In genomic region chr10:43404675-43405221, GRCh38 we compare ENCODE assay signal across 10 cellular contexts. TPM values are rescaled to one million over a fixed set of nuclear protein-coding genes. Genes with fewer than 3 reads are reported as not detected.
DNase-seq lines count a peak whose midpoint lies in the region; ATAC-seq and TF ChIP-seq lines count a peak whose summit lies in the region.
"Had no signal": no experiment of that assay in that cellular context is flagged by ENCODE, and none has a peak within 500 bp of the region (broad histone marks: within the 10 kb centered on the region; RNA-seq: fewer than 3 reads in every experiment).

No MANE protein-coding gene starts in this region.

- H3K9me3 ChIP-seq in PC-3 (ENCODE audit: low read length): no peaks in the 10 kb centered on the region
- H3K9me3 ChIP-seq in esophagus squamous epithelium: no peaks in the 10 kb centered on the region
- no peaks in the 10 kb centered on the region for H3K9me3 ChIP-seq in stomach

- no peak overlapping the region for H2AFZ ChIP-seq in PC-3 (ENCODE audit: low read length)

- WGBS in esophagus squamous epithelium, 2 donors: 21 to 32% methylated on average over 7 of the region's 7 CpGs
- 36 to 55% (median 52%) methylated on average over 7 of the region's 7 CpGs for WGBS in stomach, 5 donors

- BruUV-seq in PC-3 (replicated peaks; lab: Mats Ljungman, UMichigan): no TSS peak

- H3K9me2 ChIP-seq in PC-3 (replicated peaks; ENCODE audit: low read length): no peaks in the 10 kb centered on the region

- H3K4me1 ChIP-seq in PC-3 (ENCODE audit: insufficient read depth, low read length) (peaks cover 51% of the 10 kb centered on the region), esophagus squamous epithelium (peaks cover 27 to 82% (median 54%) of the 10 kb centered on the region in 3 donors), stomach (peaks cover 54 to 75% (median 68%) of the 10 kb centered on the region in 4 donors)

- TF ChIP-seq POLR2A in esophagus squamous epithelium (IDR thresholded peaks at IDR 0.05) (no peak), stomach (IDR thresholded peaks at IDR 0.05) (no peak)

- DNase-seq in activated effector memory CD4-positive, alpha-beta T cell treated with anti-CD3 and anti-CD28 coated beads, Interleukin-2, amount 50 U/mL, for 16 hours: peak; percentile 65
- DNase-seq in activated effector memory CD4-positive, alpha-beta T cell treated with Interleukin-2 at 50 U/mL for 16 hours: no peak
- DNase-seq in PC-3: no peak
- no peak for DNase-seq in esophagus squamous epithelium (lab: John Stamatoyannopoulos, UW)
- no peak for DNase-seq in stomach
- DNase-seq: C1 segment of cervical spinal cord had no signal

- H3K79me2 ChIP-seq in PC-3 (ENCODE audit: low read length): peaks cover 97% of the 10 kb centered on the region

- H3K36me3 ChIP-seq in PC-3 (ENCODE audit: low read depth, low read length) (peaks cover 22% of the 10 kb centered on the region), esophagus squamous epithelium (peaks cover 0 to 21% (median 0%) of the 10 kb centered on the region in 3 donors), stomach (peaks cover under 1 to 4% (median 2%) of the 10 kb centered on the region in 4 donors)
- H3K36me3 ChIP-seq: cardiac muscle cell had no signal

- ATAC-seq in PC-3: no peak
- ATAC-seq in HG03097 (IDR thresholded peaks at IDR 0.05; ENCODE audit: low FRiP score, unreplicated experiment): no peak
- ATAC-seq in GM18498 (IDR thresholded peaks at IDR 0.05; ENCODE audit: unreplicated experiment): no peak
- no peak for ATAC-seq in GM21825 (IDR thresholded peaks at IDR 0.05; ENCODE audit: unreplicated experiment)

- intact Hi-C loops in PC-3 (cut with micrococcal nuclease) (no loop called here), esophagus squamous epithelium (cut with DNase I) (no loop called here), stomach (cut with DNase I; ENCODE audit: low total_unique reads) (no loop called here)

- H3K9ac ChIP-seq in PC-3 (ENCODE audit: low read length): peak overlapping the region; percentile 100; the same call in 1 of the 2 replicates

- TF ChIP-seq EP300 in stomach (IDR thresholded peaks at IDR 0.05): no peak

- CTCF ChIA-PET in PC-3 (lab: Charles Lee): no interaction called here

- H3K27me3 ChIP-seq in PC-3 (ENCODE audit: low read length) (no peaks in the 10 kb centered on the region), esophagus squamous epithelium (no peaks in the 10 kb centered on the region), stomach (no peaks in the 10 kb centered on the region)
- H3K27me3 ChIP-seq: cardiac muscle cell had no signal

- peak overlapping the region; percentile 99 for H3K4me2 ChIP-seq in PC-3 (ENCODE audit: low read length)

- POLR2A ChIA-PET in PC-3 (lab: Charles Lee; ENCODE audit: unreplicated experiment): no interaction called here

- H3F3A ChIP-seq in PC-3 (ENCODE audit: low read length, unreplicated experiment): peaks cover 3% of the 10 kb centered on the region

- peak overlapping the region; percentile 98 for H3K4me3 ChIP-seq in PC-3 (ENCODE audit: low read length)
- H3K4me3 ChIP-seq in esophagus squamous epithelium: peak overlapping the region in 2 of 4 donors; percentile 68 to 90
- H3K4me3 ChIP-seq in stomach: peak overlapping the region in 2 of 4 donors; percentile 19 to 91
- H3K4me3 ChIP-seq: cardiac muscle cell had no signal

- peak overlapping the region; percentile 5; the same call in 1 of the 2 replicates for H3K27ac ChIP-seq in PC-3 (ENCODE audit: low read length)
- peak overlapping the region in 3 of 4 donors; percentile 56 to 99 (median 97) for H3K27ac ChIP-seq in esophagus squamous epithelium
- H3K27ac ChIP-seq in stomach: peak overlapping the region in 4 of 5 donors; percentile 36 to 100 (median 76)
- H3K27ac ChIP-seq: cardiac muscle cell had no signal

- peaks cover 68% of the 10 kb centered on the region for H4K20me1 ChIP-seq in PC-3 (ENCODE audit: low read length)

- TF ChIP-seq CTCF in PC-3 (conservative IDR thresholded peaks at IDR 0.05; ENCODE audit: low read depth, low read length) (no peak), esophagus squamous epithelium (IDR thresholded peaks at IDR 0.05) (no peak), stomach (IDR thresholded peaks at IDR 0.05) (no peak)

RNA-seq across cellular contexts. Expression of gene HNRNPF, which starts 4.2 kb away (rescaled TPM):
- total RNA-seq in PC-3 (2014; rRNA removed): 417 and 421 TPM in 2 replicates
- total RNA-seq in esophagus squamous epithelium: 100 to 1,000 TPM; 154 to 229 (median 189) TPM
- total RNA-seq in stomach: 100 to 1,000 TPM in 2 of 5 donors, 10 to 100 TPM in 3; 36.2 to 169 (median 87.0) TPM
- polyA plus RNA-seq in stomach: 100 to 1,000 TPM in 1 of 3 donors, 10 to 100 TPM in 2; 74.7 to 131 (median 87.5) TPM

RNA-seq across cellular contexts. Expression of gene ZNF487, which starts 32.2 kb away (rescaled TPM):
- total RNA-seq in PC-3 (2014; rRNA removed): 7.0 and 9.4 TPM in 2 replicates
- 1 to 10 TPM; 1.7 to 4.6 (median 4.2) TPM for total RNA-seq in esophagus squamous epithelium
- total RNA-seq in stomach: 10 to 100 TPM in 1 of 5 donors, 1 to 10 TPM in 3, under 1 TPM in 1; 0.45 to 11.0 (median 4.8) TPM
- polyA plus RNA-seq in stomach: 1 to 10 TPM; 3.7 to 8.4 (median 4.3) TPM

RNA-seq across cellular contexts. Expression of gene FXYD4, which starts 33.3 kb away (rescaled TPM):
- total RNA-seq in PC-3 (2014; rRNA removed): not detected in 2 replicates
- total RNA-seq in esophagus squamous epithelium: not detected
- not detected for total RNA-seq in stomach
- 1 to 10 TPM; 2.8 to 7.3 (median 6.0) TPM for polyA plus RNA-seq in stomach
- total RNA-seq: cardiac muscle cell had no signal
- polyA plus RNA-seq: cardiac muscle cell had no signal

Comparison
In these comparisons a context has a peak if more than half of its experiments do, and no peak if none do; other contexts are left out.
1. H3K27ac ChIP-seq: peak in every context shown above with its lines; median percentile 97 in esophagus squamous epithelium; 76 in stomach; 5 in PC-3.